1 cellular context compared by ENCODE assay signal in the genomic region with DNA sequence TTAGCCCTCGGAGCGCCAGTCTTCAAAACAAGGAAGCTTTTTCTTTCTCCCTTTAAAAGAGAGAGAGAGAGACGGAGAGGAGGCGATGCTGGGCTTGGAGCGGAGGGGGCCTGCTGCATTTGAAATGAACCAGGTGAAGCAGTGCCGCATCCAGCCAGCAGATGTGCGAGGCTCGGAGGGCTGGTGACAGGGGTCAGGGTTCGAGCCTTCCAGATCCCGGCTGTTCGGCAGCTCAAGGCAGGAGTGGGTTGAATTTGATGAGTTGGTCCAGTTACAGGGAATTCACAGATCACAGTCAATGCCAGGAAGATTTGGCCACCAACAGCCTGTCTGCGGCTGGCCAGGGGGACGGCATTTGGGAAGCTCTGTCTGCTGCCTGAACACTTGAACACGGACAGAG.
TF ChIP-seq lines count a peak whose summit lies in the region.

No MANE protein-coding gene starts in this region.

TF ChIP-seq in K562, 482 proteins besides CTCF, POLR2A, EP300 and RAD21:
- TF ChIP-seq ID3 (CRISPR knock-in tag; IDR thresholded peaks at IDR 0.05) (no peak), ID3 (tag; IDR thresholded peaks at IDR 0.05) (no peak), NELFE (IDR thresholded peaks at IDR 0.05; ENCODE audit: insufficient read depth, insufficient read length) (no peak), TGIF2 (CRISPR knock-in tag; IDR thresholded peaks at IDR 0.05) (no peak)
- TF ChIP-seq, protein P1, sequence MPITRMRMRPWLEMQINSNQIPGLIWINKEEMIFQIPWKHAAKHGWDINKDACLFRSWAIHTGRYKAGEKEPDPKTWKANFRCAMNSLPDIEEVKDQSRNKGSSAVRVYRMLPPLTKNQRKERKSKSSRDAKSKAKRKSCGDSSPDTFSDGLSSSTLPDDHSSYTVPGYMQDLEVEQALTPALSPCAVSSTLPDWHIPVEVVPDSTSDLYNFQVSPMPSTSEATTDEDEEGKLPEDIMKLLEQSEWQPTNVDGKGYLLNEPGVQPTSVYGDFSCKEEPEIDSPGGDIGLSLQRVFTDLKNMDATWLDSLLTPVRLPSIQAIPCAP (CRISPR knock-in tag; IDR thresholded peaks at IDR 0.05; ENCODE audit: borderline replicate concordance) = no peak
- TF ChIP-seq, protein P2, sequence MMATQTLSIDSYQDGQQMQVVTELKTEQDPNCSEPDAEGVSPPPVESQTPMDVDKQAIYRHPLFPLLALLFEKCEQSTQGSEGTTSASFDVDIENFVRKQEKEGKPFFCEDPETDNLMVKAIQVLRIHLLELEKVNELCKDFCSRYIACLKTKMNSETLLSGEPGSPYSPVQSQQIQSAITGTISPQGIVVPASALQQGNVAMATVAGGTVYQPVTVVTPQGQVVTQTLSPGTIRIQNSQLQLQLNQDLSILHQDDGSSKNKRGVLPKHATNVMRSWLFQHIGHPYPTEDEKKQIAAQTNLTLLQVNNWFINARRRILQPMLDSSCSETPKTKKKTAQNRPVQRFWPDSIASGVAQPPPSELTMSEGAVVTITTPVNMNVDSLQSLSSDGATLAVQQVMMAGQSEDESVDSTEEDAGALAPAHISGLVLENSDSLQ (IDR thresholded peaks at IDR 0.05) = no peak
- TF ChIP-seq, protein P3, sequence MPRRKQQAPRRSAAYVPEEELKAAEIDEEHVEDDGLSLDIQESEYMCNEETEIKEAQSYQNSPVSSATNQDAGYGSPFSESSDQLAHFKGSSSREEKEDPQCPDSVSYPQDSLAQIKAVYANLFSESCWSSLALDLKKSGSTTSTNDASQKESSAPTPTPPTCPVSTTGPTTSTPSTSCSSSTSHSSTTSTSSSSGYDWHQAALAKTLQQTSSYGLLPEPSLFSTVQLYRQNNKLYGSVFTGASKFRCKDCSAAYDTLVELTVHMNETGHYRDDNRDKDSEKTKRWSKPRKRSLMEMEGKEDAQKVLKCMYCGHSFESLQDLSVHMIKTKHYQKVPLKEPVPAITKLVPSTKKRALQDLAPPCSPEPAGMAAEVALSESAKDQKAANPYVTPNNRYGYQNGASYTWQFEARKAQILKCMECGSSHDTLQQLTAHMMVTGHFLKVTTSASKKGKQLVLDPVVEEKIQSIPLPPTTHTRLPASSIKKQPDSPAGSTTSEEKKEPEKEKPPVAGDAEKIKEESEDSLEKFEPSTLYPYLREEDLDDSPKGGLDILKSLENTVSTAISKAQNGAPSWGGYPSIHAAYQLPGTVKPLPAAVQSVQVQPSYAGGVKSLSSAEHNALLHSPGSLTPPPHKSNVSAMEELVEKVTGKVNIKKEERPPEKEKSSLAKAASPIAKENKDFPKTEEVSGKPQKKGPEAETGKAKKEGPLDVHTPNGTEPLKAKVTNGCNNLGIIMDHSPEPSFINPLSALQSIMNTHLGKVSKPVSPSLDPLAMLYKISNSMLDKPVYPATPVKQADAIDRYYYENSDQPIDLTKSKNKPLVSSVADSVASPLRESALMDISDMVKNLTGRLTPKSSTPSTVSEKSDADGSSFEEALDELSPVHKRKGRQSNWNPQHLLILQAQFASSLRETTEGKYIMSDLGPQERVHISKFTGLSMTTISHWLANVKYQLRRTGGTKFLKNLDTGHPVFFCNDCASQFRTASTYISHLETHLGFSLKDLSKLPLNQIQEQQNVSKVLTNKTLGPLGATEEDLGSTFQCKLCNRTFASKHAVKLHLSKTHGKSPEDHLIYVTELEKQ (CRISPR knock-in tag; IDR thresholded peaks at IDR 0.05) = no peak
